In genomic region chr16:6864670-6865069, GRCh38 we compare ENCODE assay signal across 23 cellular contexts.
"Had no signal": no experiment of that assay in that cellular context is flagged by ENCODE, and none has a peak within 500 bp of the region (broad histone marks: within the 10 kb centered on the region; RNA-seq: fewer than 3 reads in every experiment).

No MANE protein-coding gene starts in this region.

- DNase-seq: naive thymus-derived CD8-positive, alpha-beta T cell; nephron progenitor cell; occipital lobe; ovary; posterior cingulate gyrus; psoas muscle; right cardiac atrium; right lobe of liver; sigmoid colon; small intestine; stimulated activated CD4-positive, alpha-beta T cell treated with anti-CD3 and anti-CD28 coated beads, Interleukin-15, amount 100 ng/mL, for 24 hours; stimulated activated CD4-positive, alpha-beta T cell treated with anti-CD3 and anti-CD28 coated beads, Interleukin-2, amount 100 ng/mL, for 24 hours; stimulated activated CD4-positive, alpha-beta T cell treated with anti-CD3 and anti-CD28 coated beads, Interleukin-2, amount 100 ng/mL, for 48 hours; stimulated activated CD4-positive, alpha-beta T cell treated with anti-CD3 and anti-CD28 coated beads, Interleukin-4, amount 100 ng/mL, for 24 hours; stimulated activated naive B cell treated with anti-CD40 and anti-IgM and Interleukin-4, amounts not matched to agents 10 μg/mL and 1 μg/mL and 100 μg/mL, for 72 hours; stimulated activated naive CD4-positive, alpha-beta T cell treated with Interleukin-2 at 50 U/mL for 16 hours; stomach; tibial artery; transverse colon; upper lobe of right lung; uterus had no signal

- H3K4me3 ChIP-seq: ovary, psoas muscle, right lobe of liver, sigmoid colon, stomach, thoracic aorta, tibial artery, transverse colon, upper lobe of right lung, uterus had no signal

- H3K27ac ChIP-seq: ovary, parathyroid adenoma, psoas muscle, right lobe of liver, sigmoid colon, stomach, thoracic aorta, tibial artery, transverse colon, upper lobe of right lung, uterus had no signal

- H3K27me3 ChIP-seq: ovary, right lobe of liver, sigmoid colon, stomach, tibial artery, transverse colon, upper lobe of right lung, uterus had no signal

- H3K36me3 ChIP-seq: ovary, right lobe of liver, sigmoid colon, stomach, thoracic aorta, tibial artery, transverse colon, upper lobe of right lung, uterus had no signal

- H3K9me3 ChIP-seq: ovary, psoas muscle, right lobe of liver, thoracic aorta, tibial artery, transverse colon, upper lobe of right lung, uterus had no signal

- H3K4me1 ChIP-seq: parathyroid adenoma, psoas muscle, right lobe of liver, sigmoid colon, stomach, tibial artery, transverse colon, upper lobe of right lung, uterus had no signal
